ENCODE assay signal across 8 cellular contexts in genomic region chr17:64129765-64130558, GRCh38. TPM values are rescaled to one million over a fixed set of nuclear protein-coding genes. Genes with fewer than 3 reads are reported as not detected.
DNase-seq lines count a peak whose midpoint lies in the region; ATAC-seq, FAIRE-seq and TF ChIP-seq lines count a peak whose summit lies in the region.

TSS of gene ERN1 (minus strand) at chr17:64130144. CDS start at chr17:64130029, 115 bp downstream.

- H3K36me3 Mint-ChIP-seq in T-helper 2 cell treated with Interferon-gamma antibody and Interleukin-4, amounts not matched to agents 5 μg/mL and 100 μg/mL, for 36 hours (ENCODE audit: low read depth), result peaks cover 34% of the 10 kb centered on the region

- H3K27ac Mint-ChIP-seq in T-helper 2 cell treated with Interferon-gamma antibody and Interleukin-4, amounts not matched to agents 5 μg/mL and 100 μg/mL, for 36 hours, result peak within 1 kb of the TSS; percentile 94

- H3K4me3 Mint-ChIP-seq in T-helper 2 cell treated with Interferon-gamma antibody and Interleukin-4, amounts not matched to agents 5 μg/mL and 100 μg/mL, for 36 hours, result peak within 1 kb of the TSS; percentile 97

- H3K4me3 ChIP-seq in right atrium auricular region, result peak within 1 kb of the TSS; percentile 82 to 83

- no peak for TF ChIP-seq CTCF in right atrium auricular region (IDR thresholded peaks at IDR 0.05)

- H3K27me3 ChIP-seq in right atrium auricular region, result no peaks in the 10 kb centered on the region

- peak; percentile 33 for ATAC-seq in GM18499 (IDR thresholded peaks at IDR 0.05; ENCODE audit: insufficient read depth, unreplicated experiment)
- ATAC-seq in HG02870 (IDR thresholded peaks at IDR 0.05; ENCODE audit: unreplicated experiment), result peak; percentile 69

- DNase-seq in NCI-H1694 treated with DMSO at 0.1 percent for 48 hours (lab: John Stamatoyannopoulos, UW) (peak; percentile 57), anterior cingulate cortex (lab: John Stamatoyannopoulos, UW) (peak; percentile 45 to 97 (median 92)), right atrium auricular region (ENCODE audit: low spot score) (peak; percentile 93), putamen (ENCODE audit: low spot score) (peak; percentile 94), urothelium cell line (ENCODE audit: low spot score) (peak; percentile 97)
- DNase-seq in T-helper 2 cell treated with Interferon-gamma antibody and Interleukin-4, amounts not matched to agents 5 μg/mL and 100 μg/mL, for 36 hours (ENCODE audit: low spot score), result peak; percentile 92

- FAIRE-seq in urothelium cell line (lab: Jason Lieb, UNC), result peak; percentile 58

- H3K4me1 ChIP-seq in right atrium auricular region, result peaks cover 0 to 30% of the 10 kb centered on the region in 2 donors

- no peaks in the 10 kb centered on the region for H3K9me3 Mint-ChIP-seq in T-helper 2 cell treated with Interferon-gamma antibody and Interleukin-4, amounts not matched to agents 5 μg/mL and 100 μg/mL, for 36 hours

- no peaks in the 10 kb centered on the region for H3K27me3 Mint-ChIP-seq in T-helper 2 cell treated with Interferon-gamma antibody and Interleukin-4, amounts not matched to agents 5 μg/mL and 100 μg/mL, for 36 hours (ENCODE audit: low read depth)

- H3K27ac ChIP-seq in right atrium auricular region, result peak within 1 kb of the TSS; percentile 95 to 99

- H3K36me3 ChIP-seq in right atrium auricular region, result no peaks in the 10 kb centered on the region

- H3K9me3 ChIP-seq in right atrium auricular region, result no peaks in the 10 kb centered on the region

- peaks cover 50% of the 10 kb centered on the region for H3K4me1 Mint-ChIP-seq in T-helper 2 cell treated with Interferon-gamma antibody and Interleukin-4, amounts not matched to agents 5 μg/mL and 100 μg/mL, for 36 hours (ENCODE audit: low read depth)

RNA-seq across cellular contexts. Expression of gene ERN1, which starts in this region (rescaled TPM):
- total RNA-seq in right atrium auricular region, result 10 to 100 TPM in 1 of 2 donors, 1 to 10 TPM in 1; 7.0 to 11.9 TPM

Comparison
In these comparisons a context has a peak if more than half of its experiments do, and no peak if none do; other contexts are left out.
1. Peak in every context shown above with its lines: DNase-seq, ATAC-seq, H3K4me3 ChIP-seq and H3K27ac ChIP-seq.